15 cellular contexts compared by ENCODE assay signal in the genomic region with DNA sequence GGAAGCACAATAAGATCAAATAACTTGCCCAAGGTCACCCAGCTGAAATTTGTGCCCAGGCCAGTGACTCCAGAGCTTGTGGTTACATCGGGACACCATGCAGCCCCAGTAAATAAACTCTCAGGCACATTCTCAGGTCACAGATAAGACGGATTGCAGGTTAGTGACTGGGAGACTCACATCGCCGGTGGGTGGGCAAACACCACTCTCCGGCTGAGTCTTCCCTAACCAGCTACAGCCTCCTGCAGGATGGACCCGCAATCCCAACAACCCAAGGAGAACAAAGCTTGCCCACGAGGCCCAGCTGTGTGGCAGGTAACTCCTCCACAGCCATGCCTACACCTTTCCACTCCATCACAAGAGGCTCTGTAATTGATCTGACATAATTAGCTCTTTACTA.
DNase-seq lines count a peak whose midpoint lies in the region; ATAC-seq, FAIRE-seq and TF ChIP-seq lines count a peak whose summit lies in the region.
"Had no signal": no experiment of that assay in that cellular context is flagged by ENCODE, and none has a peak within 500 bp of the region (broad histone marks: within the 10 kb centered on the region; RNA-seq: fewer than 3 reads in every experiment).

No MANE protein-coding gene starts in this region.

- H3K27ac Mint-ChIP-seq in CD4-positive, CD25-positive, alpha-beta regulatory T cell, result peak overlapping the region; percentile 47 to 82 (median 56)

- POLR2A ChIA-PET in A673 (lab: Charles Lee; ENCODE audit: low non-redundant PET) (no interaction called here), H1 (lab: Charles Lee; ENCODE audit: partially characterized antibody) (interaction anchor here (1.0 kb wide), 1 partner anchor 19 kb away, joined by 3 read pairs; no protein-coding TSS in a partner anchor)

- H3K9ac ChIP-seq in H1 (replicated peaks in 1 of 4; ENCODE audit: extremely low read depth in 1 of 4, low read depth in 3 of 4, low read length in 3 of 4), result no peak overlapping the region

- CTCF ChIA-PET in A673 (lab: Charles Lee), result no interaction called here
- CTCF ChIA-PET in H1 (lab: Charles Lee; ENCODE audit: partially characterized antibody), result interaction anchor here (0.7 to 4.3 kb wide), 19 partner anchors 9 to 403 kb away, joined by 3 to 36 read pairs (median 4); no protein-coding TSS in a partner anchor

- H3K4ac ChIP-seq in H1 (replicated peaks; ENCODE audit: insufficient read length, low read depth, low read length), result no peak overlapping the region

- no peak overlapping the region for H3K18ac ChIP-seq in H1 (ENCODE audit: extremely low read depth, low read length)

- H3K4me1 ChIP-seq in A673 (ENCODE audit: insufficient read depth, low read length, poor library complexity, severe bottlenecking) (peaks cover 31% of the 10 kb centered on the region), H1 (replicated peaks in 1 of 4; ENCODE audit: control insufficient read depth in 3 of 4, insufficient read depth in 4 of 4, low read length in 3 of 4) (peaks cover 10 to 16% (median 13%) of the 10 kb centered on the region in 4 experiments)
- H3K4me1 ChIP-seq in CD4-positive, CD25-positive, alpha-beta regulatory T cell (ENCODE audit: control insufficient read depth, insufficient read depth, low read length, poor library complexity, severe bottlenecking), result no peaks in the 10 kb centered on the region

- ATAC-seq in CD4-positive, CD25-positive, alpha-beta regulatory T cell (ENCODE audit: low read depth in 2 of 2), result no peak
- ATAC-seq in GM18870 (IDR thresholded peaks at IDR 0.05; ENCODE audit: unreplicated experiment) (no peak), GM18498 (IDR thresholded peaks at IDR 0.05; ENCODE audit: unreplicated experiment) (no peak)
- ATAC-seq: A549, GM12878, HepG2 had no signal

- H3K23ac ChIP-seq in H1 (ENCODE audit: insufficient read length), result no peak overlapping the region

- H4K20me1 ChIP-seq in H1 (replicated peaks in 1 of 2; ENCODE audit: control insufficient read depth in 1 of 2, insufficient read depth in 2 of 2, low read length in 2 of 2), result no peaks in the 10 kb centered on the region

- H2AK5ac ChIP-seq in H1 (ENCODE audit: low read depth, low read length), result no peak overlapping the region

- no peak overlapping the region for H2BK5ac ChIP-seq in H1 (ENCODE audit: low read depth, low read length)

- H2BK120ac ChIP-seq in H1 (replicated peaks; ENCODE audit: low read depth, low read length), result no peak overlapping the region

- peaks cover 13 to 38% (median 19%) of the 10 kb centered on the region in 4 donors for H3K4me1 Mint-ChIP-seq in CD4-positive, CD25-positive, alpha-beta regulatory T cell

- H2BK15ac ChIP-seq in H1 (ENCODE audit: low read length), result no peak overlapping the region; the same call in 1 of the 2 replicates

- H4K5ac ChIP-seq in H1 (ENCODE audit: insufficient read length, low read depth, low read length), result no peak overlapping the region

- DNase-seq in A673 (ENCODE audit: low spot score), result no peak
- no peak for DNase-seq in CD4-positive, CD25-positive, alpha-beta regulatory T cell
- DNase-seq in NCI-H1105 (lab: John Stamatoyannopoulos, UW), result peak; percentile 25
- DNase-seq in H1 (ENCODE audit: low read depth in 1 of 2, low spot score in 2 of 2), result no peak
- no peak for DNase-seq in NCI-H510A (lab: John Stamatoyannopoulos, UW)
- no peak for DNase-seq in NCI-H1694 treated with DMSO at 0.1 percent for 48 hours (lab: John Stamatoyannopoulos, UW)
- DNase-seq: DMS79, GOT3, HCEC 1CT had no signal

- TF ChIP-seq EP300 in H1 (IDR thresholded peaks at IDR 0.05; ENCODE audit: borderline replicate concordance in 1 of 2, low read depth in 2 of 2, low read length in 2 of 2), result no peak

- TF ChIP-seq CTCF in A673 (conservative IDR thresholded peaks at IDR 0.05; ENCODE audit: low read depth, low read length), result no peak
- TF ChIP-seq CTCF in H1 (IDR thresholded peaks at IDR 0.05; ENCODE audit: control extremely low read depth in 1 of 3, insufficient read depth in 1 of 3, low read depth in 1 of 3, low read length in 3 of 3), result no peak

- H3K79me1 ChIP-seq in H1 (ENCODE audit: low read depth, low read length), result 0 out of 2 replicates have a peak, but pooled peaks cover 2% of the 10 kb centered on the region

- H3K56ac ChIP-seq in H1 (replicated peaks; ENCODE audit: insufficient read length, low read depth, low read length), result no peak overlapping the region

- TF ChIP-seq RAD21 in H1 (IDR thresholded peaks at IDR 0.05 in 1 of 2, conservative IDR thresholded peaks at IDR 0.05 in 1 of 2; ENCODE audit: low read depth in 2 of 2, low read length in 2 of 2), result no peak

- no peak overlapping the region for H2BK20ac ChIP-seq in H1 (ENCODE audit: low read length)

- H3K4me3 ChIP-seq in A673 (ENCODE audit: low read depth, low read length, poor library complexity, severe bottlenecking) (no peak overlapping the region), H1 (ENCODE audit: extremely low read depth in 1 of 4, insufficient read depth in 2 of 4, low read depth in 3 of 4, low read length in 4 of 4) (no peak overlapping the region)
- no peak overlapping the region for H3K4me3 ChIP-seq in CD4-positive, CD25-positive, alpha-beta regulatory T cell (ENCODE audit: low read depth, low read length)
- H3K4me3 ChIP-seq: A549, GM12878 had no signal

- H4K8ac ChIP-seq in H1 (ENCODE audit: extremely low read depth, insufficient read depth, low read length), result no peak overlapping the region

- H3K23me2 ChIP-seq in H1 (ENCODE audit: low read depth, low read length), result no peaks in the 10 kb centered on the region

- no peak overlapping the region for H4K91ac ChIP-seq in H1 (replicated peaks; ENCODE audit: insufficient read length, low read length)

- no TSS peak for BruUV-seq in A673 (replicated peaks; lab: Mats Ljungman, UMichigan)

- H3K14ac ChIP-seq in H1 (ENCODE audit: insufficient read length), result no peak overlapping the region

- TF ChIP-seq POLR2A in H1 (IDR thresholded peaks at IDR 0.05; ENCODE audit: control extremely low read depth in 1 of 2, low read depth in 2 of 2, low read length in 2 of 2), result no peak

- H3K4me3 Mint-ChIP-seq in CD4-positive, CD25-positive, alpha-beta regulatory T cell, result no peak overlapping the region

- intact Hi-C loops in A673 (cut with micrococcal nuclease; ENCODE audit: unreplicated experiment), result no loop called here

- H3K9me3 Mint-ChIP-seq in CD4-positive, CD25-positive, alpha-beta regulatory T cell, result no peaks in the 10 kb centered on the region

- H3K79me2 ChIP-seq in H1 (ENCODE audit: control insufficient read depth in 1 of 2, insufficient read depth in 2 of 2, low read length in 2 of 2), result no peaks in the 10 kb centered on the region

- WGBS in H1 (ENCODE audit: extremely low coverage in 1 of 2, insufficient coverage in 1 of 2, insufficient read length in 1 of 2, insufficient replicate concordance in 2 of 2, low coverage in 1 of 2, low lambda C conversion rate in 2 of 2, missing lambda C conversion rate in 1 of 2), 2 experiments, result 92% methylated on average over 7 of the region's 7 CpGs; no CpG with 5 or more reads in 1 of the 2 experiments

- H3K4me2 ChIP-seq in H1 (ENCODE audit: insufficient read depth in 1 of 2, low read depth in 2 of 2, low read length in 2 of 2), result no peak overlapping the region
- H3K4me2 ChIP-seq: A549 had no signal

- H3K9me3 ChIP-seq in A673 (ENCODE audit: low read depth, low read length, poor library complexity, severe bottlenecking), result no peaks in the 10 kb centered on the region
- no peaks in the 10 kb centered on the region for H3K9me3 ChIP-seq in CD4-positive, CD25-positive, alpha-beta regulatory T cell (ENCODE audit: control insufficient read depth in 2 of 2, low read length in 2 of 2)
- no peaks in the 10 kb centered on the region for H3K9me3 ChIP-seq in H1 (ENCODE audit: insufficient read depth in 2 of 2, low read depth in 1 of 2, low read length in 1 of 2)
- H3K9me3 ChIP-seq: A549 had no signal

- FAIRE-seq in H1 (lab: Jason Lieb, UNC), result no peak
- FAIRE-seq: A549, GM12878, HepG2, HTR-8/SVneo had no signal

- peaks cover 55% of the 10 kb centered on the region for H3K36me3 Mint-ChIP-seq in CD4-positive, CD25-positive, alpha-beta regulatory T cell

- H3K36me3 ChIP-seq in A673 (ENCODE audit: insufficient read depth, low read length, poor library complexity, severe bottlenecking), result peaks cover 43% of the 10 kb centered on the region
- H3K36me3 ChIP-seq in CD4-positive, CD25-positive, alpha-beta regulatory T cell (ENCODE audit: control insufficient read depth, insufficient read depth, low read length), result peaks cover 74% of the 10 kb centered on the region
- H3K36me3 ChIP-seq in H1 (ENCODE audit: control insufficient read depth in 2 of 4, insufficient read depth in 4 of 4, low read length in 3 of 4), result peaks cover 0 to 4% (median 2%) of the 10 kb centered on the region in 4 experiments; a peak in 3 of 8 replicates

- no peaks in the 10 kb centered on the region for H3K27me3 ChIP-seq in A673 (replicated peaks; ENCODE audit: insufficient read depth, low read depth, low read length, poor library complexity)
- H3K27me3 ChIP-seq in CD4-positive, CD25-positive, alpha-beta regulatory T cell (ENCODE audit: control insufficient read depth, insufficient read depth, low read length), result no peaks in the 10 kb centered on the region
- H3K27me3 ChIP-seq in H1 (replicated peaks in 1 of 4; ENCODE audit: control insufficient read depth in 3 of 4, extremely low read depth in 1 of 4, insufficient read depth in 3 of 4, low read length in 3 of 4), result no peaks in the 10 kb centered on the region

- no peaks in the 10 kb centered on the region for H3K27me3 Mint-ChIP-seq in CD4-positive, CD25-positive, alpha-beta regulatory T cell

- no peak overlapping the region for H2AFZ ChIP-seq in H1 (ENCODE audit: low read length)

- peak overlapping the region; percentile 41; the same call in 1 of the 2 replicates for H2BK12ac ChIP-seq in H1 (ENCODE audit: low read depth, low read length)

- H3K27ac ChIP-seq in A673 (ENCODE audit: low read depth, low read length, poor library complexity, severe bottlenecking) (peak overlapping the region; percentile 25), H1 (ENCODE audit: low read depth, low read length) (no peak overlapping the region)
- H3K27ac ChIP-seq in CD4-positive, CD25-positive, alpha-beta regulatory T cell (ENCODE audit: insufficient read depth, low read length, poor library complexity, severe bottlenecking), result peak overlapping the region; percentile 25
- H3K27ac ChIP-seq: A549 had no signal

TF ChIP-seq in H1, 55 proteins besides CTCF, POLR2A, EP300 and RAD21:
- TF ChIP-seq MAFK (IDR thresholded peaks at IDR 0.05; ENCODE audit: low read depth, low read length) (no peak), EGR1 (IDR thresholded peaks at IDR 0.05; ENCODE audit: borderline replicate concordance, low read depth, low read length) (no peak), JUND (IDR thresholded peaks at IDR 0.05; ENCODE audit: low read length) (no peak), SP1 (IDR thresholded peaks at IDR 0.05; ENCODE audit: low read depth, low read length) (no peak), SUZ12 (IDR thresholded peaks at IDR 0.05; ENCODE audit: low read length) (no peak), BRCA1 (IDR thresholded peaks at IDR 0.05; ENCODE audit: low read depth, low read length) (no peak), KDM1A (IDR thresholded peaks at IDR 0.05; ENCODE audit: borderline replicate concordance, low read length) (no peak), POU5F1 (IDR thresholded peaks at IDR 0.05; ENCODE audit: low read depth, low read length) (no peak), TEAD4 (IDR thresholded peaks at IDR 0.05; ENCODE audit: low read depth, low read length) (no peak)
TF ChIP-seq in H1: peak in this region for 0.
